In genomic region chr10:114762811-114763210, GRCh38 we compare ENCODE assay signal across 16 cellular contexts. TPM values are rescaled to one million over a fixed set of nuclear protein-coding genes. Genes with fewer than 3 reads are reported as not detected.
DNase-seq lines count a peak whose midpoint lies in the region; ATAC-seq and TF ChIP-seq lines count a peak whose summit lies in the region.
"Had no signal": no experiment of that assay in that cellular context is flagged by ENCODE, and none has a peak within 500 bp of the region (broad histone marks: within the 10 kb centered on the region; RNA-seq: fewer than 3 reads in every experiment).

No MANE protein-coding gene starts in this region.

- 100% methylated on average over 3 of the region's 5 CpGs; no CpG with 5 or more reads in 1 of the 2 experiments for WGBS in IMR-90 (ENCODE audit: extremely low coverage in 2 of 2, insufficient read length in 1 of 2), 2 experiments
- 87% methylated on average over 5 of the region's 5 CpGs for WGBS in mammary epithelial cell (ENCODE audit: low coverage, missing lambda C conversion rate)

- no peak overlapping the region for H2AK5ac ChIP-seq in IMR-90 (ENCODE audit: low read depth, low read length)

- TF ChIP-seq CTCF in HEK293 (tag by site-specific recombination; IDR thresholded peaks at IDR 0.05): no peak
- no peak for TF ChIP-seq CTCF in IMR-90 (conservative IDR thresholded peaks at IDR 0.05; ENCODE audit: low read depth, low read length)
- no peak for TF ChIP-seq CTCF in mammary epithelial cell (conservative IDR thresholded peaks at IDR 0.05 in 1 of 2, IDR thresholded peaks at IDR 0.05 in 1 of 2; ENCODE audit: extremely low read depth in 1 of 2, insufficient read depth in 1 of 2, low read depth in 1 of 2, low read length in 2 of 2)
- TF ChIP-seq CTCF in osteoblast (IDR thresholded peaks at IDR 0.05; ENCODE audit: extremely low read depth, low read depth, low read length): no peak

- H3K4me2 ChIP-seq in IMR-90 (ENCODE audit: low read depth, low read length) (no peak overlapping the region), mammary epithelial cell (ENCODE audit: insufficient read depth, low read depth, low read length) (no peak overlapping the region), osteoblast (ENCODE audit: insufficient read depth, low read length) (no peak overlapping the region)

- H3K4me1 ChIP-seq in HEK293 (ENCODE audit: control insufficient read depth, insufficient read depth, low read length): peaks cover 14% of the 10 kb centered on the region
- H3K4me1 ChIP-seq in IMR-90 (ENCODE audit: control insufficient read depth, insufficient read depth, low read length): no peaks in the 10 kb centered on the region
- peaks cover 18% of the 10 kb centered on the region for H3K4me1 ChIP-seq in mammary epithelial cell (ENCODE audit: insufficient read depth, low read length)
- H3K4me1 ChIP-seq in osteoblast (ENCODE audit: insufficient read depth, low read length): peaks cover 7% of the 10 kb centered on the region

- no peaks in the 10 kb centered on the region for H3K9me1 ChIP-seq in IMR-90 (ENCODE audit: insufficient read depth, low read length)

- peak overlapping the region; percentile 43; the same call in 1 of the 3 replicates for H2BK15ac ChIP-seq in IMR-90 (ENCODE audit: low read depth, low read length)

- no peak overlapping the region for H3K23ac ChIP-seq in IMR-90 (ENCODE audit: low read depth, low read length)

- H2BK120ac ChIP-seq in IMR-90 (ENCODE audit: low read depth, low read length): no peak overlapping the region

- no peak overlapping the region for H2BK5ac ChIP-seq in IMR-90 (ENCODE audit: low read depth, low read length, poor library complexity, severe bottlenecking)

- POLR2A ChIA-PET in HEK293 (lab: Yijun Ruan, JAX) (no interaction called here), IMR-90 (lab: Charles Lee; ENCODE audit: unreplicated experiment) (no interaction called here)

- no peak for TF ChIP-seq POLR2A in IMR-90 (IDR thresholded peaks at IDR 0.05; ENCODE audit: low read depth, low read length)

- ATAC-seq in IMR-90 (ENCODE audit: low read depth) (no peak), GM21526 (IDR thresholded peaks at IDR 0.05; ENCODE audit: low FRiP score, unreplicated experiment) (no peak)
- no peak for ATAC-seq in stimulated activated naive CD8-positive, alpha-beta T cell treated with anti-CD3 and anti-CD28 coated beads, Interleukin-15, Interleukin-2, amounts not matched to agents 100 U/mL and 50 U/mL, for 24 hours

- peaks cover 2% of the 10 kb centered on the region; the same call in 1 of the 2 replicates for H3K27me3 ChIP-seq in IMR-90 (ENCODE audit: control insufficient read depth, insufficient read depth, low read length)
- H3K27me3 ChIP-seq in mammary epithelial cell (ENCODE audit: insufficient read depth, low read length): no peaks in the 10 kb centered on the region
- peaks cover 49% of the 10 kb centered on the region for H3K27me3 ChIP-seq in osteoblast (ENCODE audit: insufficient read depth, low read length)

- in situ Hi-C loops in IMR-90 (cut with MboI; ENCODE audit: low sequenced_read_pairs) (no loop called here), mammary epithelial cell (cut with MboI; ENCODE audit: low sequenced_read_pairs in 2 of 2) (no loop called here)

- H3K18ac ChIP-seq in IMR-90 (ENCODE audit: low read depth, low read length): no peak overlapping the region

- H3K14ac ChIP-seq in IMR-90 (replicated peaks; ENCODE audit: low read depth, low read length): no peak overlapping the region; the same call in 1 of the 2 replicates

- H3K4me3 ChIP-seq in HEK293 (ENCODE audit: low read depth, low read length) (no peak overlapping the region), IMR-90 (ENCODE audit: insufficient read depth, low read depth, low read length) (no peak overlapping the region), mammary epithelial cell (replicated peaks in 1 of 3; ENCODE audit: insufficient read depth in 1 of 3, low read depth in 2 of 3, low read length in 3 of 3) (no peak overlapping the region), osteoblast (ENCODE audit: insufficient read depth, low read length) (no peak overlapping the region)
- H3K4me3 ChIP-seq: GM23248 had no signal

- H3K79me2 ChIP-seq in mammary epithelial cell (ENCODE audit: insufficient read depth, low read length) (no peaks in the 10 kb centered on the region), osteoblast (ENCODE audit: insufficient read depth, low read length) (no peaks in the 10 kb centered on the region)

- no peaks in the 10 kb centered on the region for H3K36me3 ChIP-seq in HEK293 (ENCODE audit: control insufficient read depth in 2 of 2, insufficient read depth in 1 of 2, low read length in 2 of 2)
- no peaks in the 10 kb centered on the region for H3K36me3 ChIP-seq in IMR-90 (ENCODE audit: control insufficient read depth, insufficient read depth, low read length)
- no peaks in the 10 kb centered on the region for H3K36me3 ChIP-seq in mammary epithelial cell (ENCODE audit: insufficient read depth, low read length)
- no peaks in the 10 kb centered on the region for H3K36me3 ChIP-seq in osteoblast (ENCODE audit: insufficient read depth, low read length)

- CTCF ChIA-PET in HEK293 (lab: Yijun Ruan, JAX): interaction anchor here (0.6 to 0.8 kb wide), 2 partner anchors 60 to 607 kb away, joined by 3 to 4 read pairs; no protein-coding TSS in a partner anchor
- CTCF ChIA-PET in IMR-90 (lab: Yijun Ruan, JAX): no interaction called here
- CTCF ChIA-PET in mammary epithelial cell (lab: Charles Lee; ENCODE audit: low non-redundant PET): no interaction called here

- H4K20me1 ChIP-seq in IMR-90 (ENCODE audit: insufficient read depth, low read length) (no peaks in the 10 kb centered on the region), mammary epithelial cell (ENCODE audit: insufficient read depth, low read length) (no peaks in the 10 kb centered on the region), osteoblast (ENCODE audit: insufficient read depth, low read length) (peaks cover 2% of the 10 kb centered on the region)

- H3K56ac ChIP-seq in IMR-90 (ENCODE audit: extremely low read depth, insufficient read depth, low read length): no peak overlapping the region

- no peak overlapping the region for H4K8ac ChIP-seq in IMR-90 (ENCODE audit: low read depth in 2 of 2, low read length in 2 of 2)

- no peak overlapping the region for H4K5ac ChIP-seq in IMR-90 (ENCODE audit: low read depth, low read length)

- peak overlapping the region; percentile 42 for H2AK9ac ChIP-seq in IMR-90 (replicated peaks; ENCODE audit: low read depth, low read length, poor library complexity)

- peaks cover 0 to 3% of the 10 kb centered on the region in 2 experiments; a peak in 1 of 4 replicates for H3K79me1 ChIP-seq in IMR-90 (ENCODE audit: low read depth in 1 of 2, low read length in 2 of 2)

- dilution Hi-C loops in IMR-90 (cut with HindIII; ENCODE audit: low sequenced_read_pairs, unreplicated experiment): no loop called here
- dilution Hi-C loops in mammary epithelial cell (cut with HindIII; ENCODE audit: low sequenced_read_pairs): no loop called here

- BruUV-seq in IMR-90 (replicated peaks; lab: Mats Ljungman, UMichigan) (no TSS peak), mammary epithelial cell (replicated peaks; lab: Mats Ljungman, UMichigan) (no TSS peak)

- no peak overlapping the region for H2AFZ ChIP-seq in IMR-90 (replicated peaks; ENCODE audit: low read length, poor library complexity)
- H2AFZ ChIP-seq in mammary epithelial cell (ENCODE audit: low read depth, low read length): no peak overlapping the region
- no peak overlapping the region for H2AFZ ChIP-seq in osteoblast (ENCODE audit: low read length)
- H2AFZ ChIP-seq: GM23248 had no signal

- intact Hi-C loops in IMR-90 (cut with micrococcal nuclease): no loop called here
- intact Hi-C loops in mammary epithelial cell (cut with micrococcal nuclease): no loop called here

- H2BK20ac ChIP-seq in IMR-90 (ENCODE audit: low read depth, low read length): no peak overlapping the region

- H3K27ac ChIP-seq in HEK293 (ENCODE audit: extremely low read depth, low read depth, low read length) (no peak overlapping the region), IMR-90 (ENCODE audit: insufficient read depth, low read length) (no peak overlapping the region), mammary epithelial cell (ENCODE audit: insufficient read depth, low read depth, low read length) (no peak overlapping the region), osteoblast (ENCODE audit: low read depth, low read length) (no peak overlapping the region)
- H3K27ac ChIP-seq: GM23248 had no signal

- H4K91ac ChIP-seq in IMR-90 (ENCODE audit: insufficient read depth, low read depth, low read length): no peak overlapping the region

- H3K9ac ChIP-seq in IMR-90 (ENCODE audit: low read depth, low read length) (no peak overlapping the region), mammary epithelial cell (ENCODE audit: insufficient read depth, low read length) (no peak overlapping the region)
- H3K9ac ChIP-seq: GM23248 had no signal

- DNase-seq in IMR-90: no peak
- peak; percentile 62 for DNase-seq in mammary epithelial cell
- DNase-seq in osteoblast (ENCODE audit: insufficient read length, low spot score, missing footprints): peak; percentile 43
- DNase-seq in stimulated activated naive CD8-positive, alpha-beta T cell treated with anti-CD3 and anti-CD28 coated beads, Interleukin-15, Interleukin-2, amounts not matched to agents 100 U/mL and 50 U/mL, for 24 hours: no peak
- DNase-seq: C1 segment of cervical spinal cord; Calu3; CD4-positive, alpha-beta memory T cell; COR-L47; DMS53; DMS79 treated with DMSO at 0.1 percent for 48 hours; GF-D8; GM23248; H7; HCEC 1CT had no signal

- TF ChIP-seq RAD21 in IMR-90 (IDR thresholded peaks at IDR 0.05; ENCODE audit: low read length): no peak

- no peak overlapping the region for H3K4ac ChIP-seq in IMR-90 (ENCODE audit: low read depth, low read length)

- no peaks in the 10 kb centered on the region for H3K9me3 ChIP-seq in HEK293 (ENCODE audit: control insufficient read depth, insufficient read depth, low read depth, low read length)
- no peaks in the 10 kb centered on the region for H3K9me3 ChIP-seq in IMR-90 (ENCODE audit: control insufficient read depth, insufficient read depth, low read length)
- no peaks in the 10 kb centered on the region for H3K9me3 ChIP-seq in mammary epithelial cell (replicated peaks; ENCODE audit: insufficient read depth, low read length)
- no peaks in the 10 kb centered on the region for H3K9me3 ChIP-seq in osteoblast (ENCODE audit: low read depth, low read length)

TF ChIP-seq in IMR-90, 13 proteins besides CTCF, POLR2A, EP300 and RAD21 (continues in another document):
- TF ChIP-seq SMC3 (IDR thresholded peaks at IDR 0.05; ENCODE audit: low read depth, low read length) (no peak), RCOR1 (IDR thresholded peaks at IDR 0.05; ENCODE audit: insufficient replicate concordance, low read length) (no peak), NFE2L2 (IDR thresholded peaks at IDR 0.05; ENCODE audit: low read depth, low read length) (no peak)

RNA-seq across cellular contexts. Expression of gene FHIP2A, which starts 58.8 kb away (rescaled TPM):
- total RNA-seq in IMR-90 (2012; rRNA removed): 16.5 and 21.7 TPM in 2 replicates
- polyA plus RNA-seq in IMR-90 (2012; rRNA removed): 8.9 and 10.7 TPM in 2 replicates
- 2.5 and 7.1 TPM in 2 replicates for polyA plus RNA-seq in IMR-90 (2012; cell fraction: cytosol; rRNA removed)
- 39.6 and 46.5 TPM in 2 replicates for polyA plus RNA-seq in IMR-90 (2012; cell fraction: nucleus; rRNA removed; ENCODE audit: low replicate concordance)
- 10 to 100 TPM; 18.8 to 25.8 TPM for total RNA-seq in mammary epithelial cell
- 5.0 TPM for polyA plus RNA-seq in mammary epithelial cell
- 26.7 TPM for polyA minus RNA-seq in mammary epithelial cell
- 49.6 and 51.9 TPM in 2 replicates for total RNA-seq in osteoblast

Comparison
In these comparisons a context has a peak if more than half of its experiments do, and no peak if none do; other contexts are left out.
1. DNase-seq: peak in mammary epithelial cell (single experiment) and osteoblast (single experiment); none in IMR-90 (single experiment) and stimulated activated naive CD8-positive, alpha-beta T cell treated with anti-CD3 and anti-CD28 coated beads, Interleukin-15, Interleukin-2, amounts not matched to agents 100 U/mL and 50 U/mL, for 24 hours (single experiment).